8 cellular contexts compared by ENCODE assay signal in genomic region chr4:165255439-165255838, GRCh38. TPM values are rescaled to one million over a fixed set of nuclear protein-coding genes. Genes with fewer than 3 reads are reported as not detected.
A peak's percentile ranks its signal among the peaks of the same experiment; 100 is the strongest.
DNase-seq lines count a peak whose midpoint lies in the region; ATAC-seq, FAIRE-seq and TF ChIP-seq lines count a peak whose summit lies in the region.
"Not testable (repeated sequence)": the region's sequence is repeated elsewhere in the genome, so short reads cannot be mapped to it uniquely, and the experiment has no call there.

No MANE protein-coding gene starts in this region.

- H3K9me3 ChIP-seq in body of pancreas; kidney (ENCODE audit: control insufficient read depth in 1 of 2, low read length in 2 of 2): not testable (repeated sequence)

- DNase-seq in DMS 273 (lab: John Stamatoyannopoulos, UW; ENCODE audit: unreplicated experiment) (peak; percentile 38), NCI-H446 treated with DMSO at 0.1 percent for 48 hours (lab: John Stamatoyannopoulos, UW) (peak; percentile 43), body of pancreas (peak in 3 of 4 donors; percentile 7 to 60 (median 14)), kidney (peak; percentile 56)
- peak; percentile 22 to 28 for DNase-seq in activated CD4-positive, alpha-beta T cell treated with anti-CD3 and anti-CD28 coated beads, Interleukin-2, amount 50 U/mL, for 4 hours
- DNase-seq in stimulated activated CD4-positive, alpha-beta T cell treated with anti-CD3 and anti-CD28 coated beads, Interleukin-4, amount 100 ng/mL, for 48 hours (ENCODE audit: low read depth in 2 of 2) = peak; percentile 21 to 23

- WGBS in body of pancreas, 2 donors = 66 to 78% methylated on average over 4 of the region's 4 CpGs

- not testable (repeated sequence) for H3K9ac ChIP-seq in kidney (ENCODE audit: low read length in 2 of 2)

- FAIRE-seq in kidney (lab: Jason Lieb, UNC) = not testable (repeated sequence)

- not testable (repeated sequence) for H3K4me1 ChIP-seq in body of pancreas; kidney (ENCODE audit: control insufficient read depth in 1 of 2, insufficient read depth in 1 of 2, low read depth in 1 of 2, low read length in 2 of 2)

- not testable (repeated sequence) for H3K36me3 ChIP-seq in body of pancreas (replicated peaks in 1 of 2; ENCODE audit: insufficient read depth in 1 of 2, low read depth in 2 of 2); kidney (ENCODE audit: control insufficient read depth in 1 of 2, insufficient read depth in 2 of 2, low read length in 2 of 2)

- ATAC-seq in GM19452 (IDR thresholded peaks at IDR 0.05; ENCODE audit: unreplicated experiment) (peak; percentile 90), HG03066 (IDR thresholded peaks at IDR 0.05; ENCODE audit: low read depth, unreplicated experiment) (peak; percentile 95)
- ATAC-seq in body of pancreas = not testable (repeated sequence)

- H3K4me3 ChIP-seq in body of pancreas; kidney (ENCODE audit: low read length in 2 of 2): not testable (repeated sequence)

- intact Hi-C loops in body of pancreas (cut with DNase I); kidney (cut with DNase I): not testable (repeated sequence)

- not testable (repeated sequence) for H3K27me3 ChIP-seq in body of pancreas

- peak overlapping the region in 1 of 4 donors; percentile 26 for H3K27ac ChIP-seq in body of pancreas
- not testable (repeated sequence) for H3K27ac ChIP-seq in kidney (ENCODE audit: low read depth in 2 of 2, low read length in 2 of 2)

- not testable (repeated sequence) for TF ChIP-seq POLR2A in body of pancreas (IDR thresholded peaks at IDR 0.05)

- TF ChIP-seq CTCF in body of pancreas (IDR thresholded peaks at IDR 0.05); kidney (IDR thresholded peaks at IDR 0.05; ENCODE audit: borderline replicate concordance, extremely low read depth, insufficient read depth): not testable (repeated sequence)

RNA-seq across cellular contexts. Expression of gene KLHL2, which starts 48.1 kb away (rescaled TPM):
- total RNA-seq in body of pancreas (10 to 100 TPM in 1 of 2 donors, 1 to 10 TPM in 1; 9.1 to 17.1 TPM), kidney (44.4 TPM)
- 11.5 TPM for polyA plus RNA-seq in kidney (ENCODE audit: insufficient read depth, low read depth, low replicate concordance)
